In the genomic region with DNA sequence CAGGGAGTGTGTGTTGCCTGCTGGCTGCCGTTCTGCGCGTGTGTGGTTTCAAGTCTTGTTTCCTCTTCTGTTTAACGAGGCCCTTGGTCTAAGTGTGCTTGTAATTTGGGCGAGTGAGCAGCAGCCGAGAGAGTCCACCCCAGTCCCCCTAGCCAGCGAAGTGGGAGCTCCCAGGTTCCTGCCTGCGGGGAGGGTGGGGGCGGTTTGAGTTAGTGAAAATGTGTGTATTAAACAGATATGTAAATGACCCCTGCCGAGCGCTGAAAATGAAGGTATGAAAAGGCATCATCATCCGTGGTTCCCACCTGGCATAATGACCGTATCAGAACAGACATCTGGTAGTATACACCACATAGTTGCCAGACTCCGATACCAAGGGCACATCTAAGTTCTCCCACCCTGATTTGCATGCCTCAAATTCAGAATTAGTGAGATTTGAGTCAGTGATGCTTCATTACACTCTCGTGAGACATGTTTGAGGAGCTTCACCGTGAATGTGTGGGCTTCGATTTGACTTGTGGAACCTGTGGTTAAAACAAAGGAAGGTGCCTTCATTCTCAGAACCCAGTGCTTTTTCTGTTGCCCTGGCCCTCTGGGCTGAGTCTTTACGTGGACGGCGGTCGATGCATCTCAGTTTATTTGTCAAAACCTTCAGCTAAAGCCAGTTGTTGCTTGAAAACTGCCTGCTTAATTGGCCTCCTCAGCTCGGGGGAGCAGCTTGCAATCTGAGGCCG, we compare ENCODE assay signal across 8 cellular contexts.
DNase-seq lines count a peak whose midpoint lies in the region; ATAC-seq and TF ChIP-seq lines count a peak whose summit lies in the region.

No MANE protein-coding gene starts in this region.

- peak overlapping the region; percentile 9; the same call in 1 of the 2 replicates for H3K27ac ChIP-seq in RWPE1

- in situ Hi-C loops in G401 (cut with HindIII; ENCODE audit: low sequenced_read_pairs), result no loop called here

- peak; percentile 64 for ATAC-seq in GM18519 (IDR thresholded peaks at IDR 0.05; ENCODE audit: low FRiP score, unreplicated experiment)
- peak; percentile 77 for ATAC-seq in HG02623 (IDR thresholded peaks at IDR 0.05; ENCODE audit: unreplicated experiment)
- peak; percentile 80 for ATAC-seq in effector memory CD8-positive, alpha-beta T cell (replicated peaks)

- peaks cover 45% of the 10 kb centered on the region for H3K36me3 Mint-ChIP-seq in effector memory CD8-positive, alpha-beta T cell (ENCODE audit: insufficient read depth)
- H3K36me3 Mint-ChIP-seq in HFFc6 (ENCODE audit: low read depth), result peaks cover 29% of the 10 kb centered on the region

- DNase-seq in RWPE1 (ENCODE audit: low spot score) (no peak), HFFc6 (no peak), NCI-H2171 (lab: John Stamatoyannopoulos, UW) (no peak), NOMO-1 treated with DMSO at 0.1 percent for 48 hours (lab: John Stamatoyannopoulos, UW; ENCODE audit: unreplicated experiment) (no peak), G401 (ENCODE audit: low spot score) (no peak)
- DNase-seq in effector memory CD8-positive, alpha-beta T cell, result peak; percentile 18 to 34 (median 24)

- H3K27me3 Mint-ChIP-seq in effector memory CD8-positive, alpha-beta T cell, result no peaks in the 10 kb centered on the region
- H3K27me3 Mint-ChIP-seq in HFFc6 (ENCODE audit: insufficient read depth), result peaks cover 2% of the 10 kb centered on the region

- H3K4me3 Mint-ChIP-seq in effector memory CD8-positive, alpha-beta T cell, result peak overlapping the region; percentile 83 to 84
- H3K4me3 Mint-ChIP-seq in HFFc6, result no peak overlapping the region

- peak overlapping the region; percentile 93 to 95 for H3K27ac Mint-ChIP-seq in effector memory CD8-positive, alpha-beta T cell
- no peak overlapping the region for H3K27ac Mint-ChIP-seq in HFFc6

- CTCF ChIA-PET in RWPE1 (lab: Yijun Ruan, JAX), result interaction anchor here (1.2 kb wide), 1 partner anchor 11 kb away, joined by 4 read pairs; no protein-coding TSS in a partner anchor

- POLR2A ChIA-PET in RWPE1 (lab: Yijun Ruan, JAX; ENCODE audit: low non-redundant PET), result no interaction called here

- TF ChIP-seq CTCF in RWPE1 (conservative IDR thresholded peaks at IDR 0.05; ENCODE audit: low read depth) (no peak), HFFc6 (IDR thresholded peaks at IDR 0.05) (no peak)

- H3K9me3 Mint-ChIP-seq in effector memory CD8-positive, alpha-beta T cell, result no peaks in the 10 kb centered on the region
- no peaks in the 10 kb centered on the region for H3K9me3 Mint-ChIP-seq in HFFc6

- peaks cover 23 to 26% of the 10 kb centered on the region in 2 donors for H3K4me1 Mint-ChIP-seq in effector memory CD8-positive, alpha-beta T cell (ENCODE audit: low read depth in 2 of 2)
- peaks cover 13% of the 10 kb centered on the region for H3K4me1 Mint-ChIP-seq in HFFc6 (ENCODE audit: low read depth)

Comparison
In these comparisons a context has a peak if more than half of its experiments do, and no peak if none do; other contexts are left out.
1. DNase-seq: peak in effector memory CD8-positive, alpha-beta T cell (3 of 3); none in RWPE1 (single experiment), HFFc6 (single experiment), NCI-H2171 (single experiment), NOMO-1 treated with DMSO at 0.1 percent for 48 hours (single experiment) and G401 (single experiment).
2. Peak in every context shown above with its lines, with median percentiles within 50 percentile points of each other: ATAC-seq.